In genomic region chr5:81121836-81122235, GRCh38 we compare ENCODE assay signal across 19 cellular contexts.
DNase-seq lines count a peak whose midpoint lies in the region; ATAC-seq, FAIRE-seq and TF ChIP-seq lines count a peak whose summit lies in the region.
"Had no signal": no experiment of that assay in that cellular context is flagged by ENCODE, and none has a peak within 500 bp of the region (broad histone marks: within the 10 kb centered on the region; RNA-seq: fewer than 3 reads in every experiment).

No MANE protein-coding gene starts in this region.

- peak; percentile 32 for DNase-seq in IMR-90
- peak; percentile 61 for DNase-seq in astrocyte of the hippocampus (ENCODE audit: low read depth, low spot score)
- peak; percentile 43 for DNase-seq in inferior parietal cortex (ENCODE audit: extremely low spot score)
- DNase-seq in retina = peak; percentile 19
- no peak for DNase-seq in DMS 273 treated with DMSO at 0.1 percent for 48 hours (lab: John Stamatoyannopoulos, UW)
- no peak for DNase-seq in C1 segment of cervical spinal cord (lab: John Stamatoyannopoulos, UW)
- DNase-seq in SK-N-DZ (ENCODE audit: low spot score) = no peak
- no peak for DNase-seq in RCC 7860 (ENCODE audit: low spot score)
- DNase-seq: AML-193, COR-L47, EL, NCI-H1092, NCI-H1436 treated with DMSO at 0.1 percent for 48 hours, NCI-H2029, NCI-H2171 treated with DMSO at 0.1 percent for 48 hours had no signal

- no peaks in the 10 kb centered on the region for H3K27me3 ChIP-seq in IMR-90 (ENCODE audit: control insufficient read depth, insufficient read depth, low read length)
- H3K27me3 ChIP-seq: SJSA1 had no signal

- no peak overlapping the region; the same call in 1 of the 2 replicates for H2AK5ac ChIP-seq in IMR-90 (ENCODE audit: low read depth, low read length)

- H3K4me1 ChIP-seq in IMR-90 (ENCODE audit: control insufficient read depth, insufficient read depth, low read length) = peaks cover 4% of the 10 kb centered on the region; the same call in 1 of the 2 replicates
- H3K4me1 ChIP-seq: SJSA1 had no signal

- FAIRE-seq in RCC 7860 (lab: Jason Lieb, UNC) = no peak
- FAIRE-seq: GM12878, H54 had no signal

- 0 out of 4 replicates have a peak, but pooled peaks cover 0 to 12% of the 10 kb centered on the region in 2 experiments for H3K79me1 ChIP-seq in IMR-90 (ENCODE audit: low read depth in 1 of 2, low read length in 2 of 2)

- peak overlapping the region; percentile 4; the same call in 1 of the 2 replicates for H3K14ac ChIP-seq in IMR-90 (replicated peaks; ENCODE audit: low read depth, low read length)

- no peak overlapping the region for H3K4me2 ChIP-seq in IMR-90 (ENCODE audit: low read depth, low read length)

- no peak overlapping the region for H4K5ac ChIP-seq in IMR-90 (ENCODE audit: low read depth, low read length)

- no peaks in the 10 kb centered on the region for H3K9me3 ChIP-seq in IMR-90 (ENCODE audit: control insufficient read depth, insufficient read depth, low read length)
- H3K9me3 ChIP-seq: SJSA1 had no signal

- no peak overlapping the region for H2AFZ ChIP-seq in IMR-90 (replicated peaks; ENCODE audit: low read length, poor library complexity)

- no peak overlapping the region for H2BK20ac ChIP-seq in IMR-90 (ENCODE audit: low read depth, low read length)

- no TSS peak for BruUV-seq in IMR-90 (replicated peaks; lab: Mats Ljungman, UMichigan)

- no peak overlapping the region for H2BK5ac ChIP-seq in IMR-90 (ENCODE audit: low read depth, low read length, poor library complexity, severe bottlenecking)

- H3K27ac ChIP-seq in IMR-90 (ENCODE audit: insufficient read depth, low read length) = no peak overlapping the region
- H3K27ac ChIP-seq: SJSA1 had no signal

- H4K8ac ChIP-seq in IMR-90 (ENCODE audit: low read depth in 2 of 2, low read length in 2 of 2) = no peak overlapping the region

- H3K9me1 ChIP-seq in IMR-90 (ENCODE audit: insufficient read depth, low read length) = no peaks in the 10 kb centered on the region

- H2BK120ac ChIP-seq in IMR-90 (ENCODE audit: low read depth, low read length) = no peak overlapping the region

- TF ChIP-seq CTCF in IMR-90 (conservative IDR thresholded peaks at IDR 0.05; ENCODE audit: low read depth, low read length) = no peak

- H3K4ac ChIP-seq in IMR-90 (ENCODE audit: low read depth, low read length) = no peak overlapping the region

- H3K56ac ChIP-seq in IMR-90 (ENCODE audit: extremely low read depth, insufficient read depth, low read length) = no peak overlapping the region

- no CpG with 5 or more reads among the region's 3 CpGs for WGBS in IMR-90 (ENCODE audit: extremely low coverage in 2 of 2, insufficient read length in 1 of 2), 2 experiments

- H4K91ac ChIP-seq in IMR-90 (ENCODE audit: insufficient read depth, low read depth, low read length) = no peak overlapping the region

- no peak overlapping the region for H2BK15ac ChIP-seq in IMR-90 (ENCODE audit: low read depth, low read length)

- dilution Hi-C loops in IMR-90 (cut with HindIII; ENCODE audit: low sequenced_read_pairs, unreplicated experiment) = no loop called here

- intact Hi-C loops in IMR-90 (cut with micrococcal nuclease) = no loop called here

- no peak overlapping the region for H3K18ac ChIP-seq in IMR-90 (ENCODE audit: low read depth, low read length)

- CTCF ChIA-PET in IMR-90 (lab: Yijun Ruan, JAX) = interaction anchor here (1.6 kb wide), 1 partner anchor 13 kb away, joined by 6 read pairs; no protein-coding TSS in a partner anchor

- H3K4me3 ChIP-seq in IMR-90 (ENCODE audit: insufficient read depth, low read depth, low read length) = no peak overlapping the region
- H3K4me3 ChIP-seq: GM12878, SJSA1 had no signal

- POLR2A ChIA-PET in IMR-90 (lab: Charles Lee; ENCODE audit: unreplicated experiment) = no interaction called here

- TF ChIP-seq RAD21 in IMR-90 (IDR thresholded peaks at IDR 0.05; ENCODE audit: low read length) = no peak

- no peak overlapping the region for H3K23ac ChIP-seq in IMR-90 (ENCODE audit: low read depth, low read length)

- H2AK9ac ChIP-seq in IMR-90 (replicated peaks; ENCODE audit: low read depth, low read length, poor library complexity) = no peak overlapping the region

- in situ Hi-C loops in IMR-90 (cut with MboI; ENCODE audit: low sequenced_read_pairs) = no loop called here

- no peak for TF ChIP-seq POLR2A in IMR-90 (IDR thresholded peaks at IDR 0.05; ENCODE audit: low read depth, low read length)

- H3K36me3 ChIP-seq in IMR-90 (ENCODE audit: control insufficient read depth, insufficient read depth, low read length) = peaks cover 14% of the 10 kb centered on the region

- no peak overlapping the region for H3K9ac ChIP-seq in IMR-90 (ENCODE audit: low read depth, low read length)

- ATAC-seq in IMR-90 (ENCODE audit: low read depth) = no peak
- ATAC-seq: GM12878, Panc1 had no signal

- no peaks in the 10 kb centered on the region for H4K20me1 ChIP-seq in IMR-90 (ENCODE audit: insufficient read depth, low read length)

TF ChIP-seq in IMR-90, 13 proteins besides CTCF, POLR2A, EP300 and RAD21:
- TF ChIP-seq RFX5 (IDR thresholded peaks at IDR 0.05; ENCODE audit: low read depth, low read length) (no peak), RCOR1 (IDR thresholded peaks at IDR 0.05; ENCODE audit: insufficient replicate concordance, low read length) (no peak), MAZ (IDR thresholded peaks at IDR 0.05; ENCODE audit: borderline replicate concordance, low read depth, low read length) (no peak), FOS (IDR thresholded peaks at IDR 0.05; ENCODE audit: low read depth, low read length) (no peak), CEBPB (IDR thresholded peaks at IDR 0.05; ENCODE audit: low read depth, low read length) (no peak), SMC3 (IDR thresholded peaks at IDR 0.05; ENCODE audit: low read depth, low read length) (no peak), MXI1 (IDR thresholded peaks at IDR 0.05; ENCODE audit: borderline replicate concordance, low read depth, low read length) (no peak), ELK1 (IDR thresholded peaks at IDR 0.05; ENCODE audit: borderline replicate concordance, low read depth, low read length) (no peak), USF2 (IDR thresholded peaks at IDR 0.05; ENCODE audit: low read depth, low read length) (no peak), MAFK (IDR thresholded peaks at IDR 0.05; ENCODE audit: low read depth, low read length) (no peak), CHD1 (IDR thresholded peaks at IDR 0.05; ENCODE audit: low read depth, low read length) (no peak)
TF ChIP-seq in IMR-90: peak in this region for 0.

Comparison
In these comparisons a context has a peak if more than half of its experiments do, and no peak if none do; other contexts are left out.
1. DNase-seq: peak in IMR-90 (single experiment), astrocyte of the hippocampus (single experiment), inferior parietal cortex (single experiment) and retina (single experiment); none in DMS 273 treated with DMSO at 0.1 percent for 48 hours (single experiment), C1 segment of cervical spinal cord (0 of 14), SK-N-DZ (single experiment) and RCC 7860 (single experiment).